ENCODE assay signal across 39 cellular contexts in the genomic region with DNA sequence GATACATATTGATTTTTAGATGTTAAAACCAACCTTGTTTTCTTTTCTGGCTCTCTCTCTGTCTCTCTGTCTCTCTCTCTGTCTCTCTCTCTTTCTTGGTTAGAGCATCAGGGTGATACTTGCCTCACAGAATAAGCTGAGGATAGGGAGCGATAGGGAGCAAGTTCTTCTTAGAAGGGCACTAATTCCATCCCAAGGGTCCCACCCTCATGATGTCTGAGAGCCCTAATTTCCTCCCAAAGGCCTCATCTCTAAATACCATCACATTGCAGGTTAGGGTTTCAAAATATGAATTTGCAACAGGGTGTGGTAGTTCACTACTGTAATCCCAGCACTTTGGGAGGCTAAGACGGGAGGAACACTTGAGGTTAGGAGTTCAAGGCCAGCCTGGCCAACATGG. TPM values are rescaled to one million over a fixed set of nuclear protein-coding genes. Genes with fewer than 3 reads are reported as not detected.
DNase-seq lines count a peak whose midpoint lies in the region; ATAC-seq, FAIRE-seq and TF ChIP-seq lines count a peak whose summit lies in the region.
"Had no signal": no experiment of that assay in that cellular context is flagged by ENCODE, and none has a peak within 500 bp of the region (broad histone marks: within the 10 kb centered on the region; RNA-seq: fewer than 3 reads in every experiment).

No MANE protein-coding gene starts in this region.

- H3K4me3 ChIP-seq in HepG2 (replicated peaks in 1 of 3; ENCODE audit: insufficient read depth in 1 of 3, low read depth in 2 of 3, low read length in 3 of 3) (no peak overlapping the region), right lobe of liver (no peak overlapping the region), HEK293 (ENCODE audit: low read depth, low read length) (no peak overlapping the region), trophoblast cell (ENCODE audit: low read depth, low read length) (no peak overlapping the region)
- H3K4me3 ChIP-seq: A549; BLaER1; BLaER1 treated with 17β-estradiol and CSF1 and Interleukin-3, amounts not matched to agents 10 nM and 100 nM had no signal

- no peak for DNase-seq in HepG2 (ENCODE audit: low spot score)
- DNase-seq in right lobe of liver = no peak
- DNase-seq in trophoblast cell = peak in 1 of 2 donors; percentile 8
- DNase-seq in activated T-cell treated with anti-CD3 and anti-CD28 coated beads, Interleukin-2, amount 50 U/mL, for 4 hours = no peak
- no peak for DNase-seq in sciatic nerve (ENCODE audit: low spot score)
- DNase-seq: 8988T; ACHN; AML-193; BE2C; C1 segment of cervical spinal cord; Caco-2; Calu3; CD4-positive, alpha-beta memory T cell; CD4-positive, alpha-beta T cell; CD4-positive, CD25-positive, alpha-beta regulatory T cell; CD8-positive, alpha-beta memory T cell; CD8-positive, alpha-beta T cell; COR-L47; DMS 273 treated with DMSO at 0.1 percent for 48 hours; DMS153; DMS53; DMS79; DMS79 treated with DMSO at 0.1 percent for 48 hours; DND-41; EL had no signal

- H3K9ac ChIP-seq in HepG2 (ENCODE audit: insufficient read depth, low read depth, low read length) (no peak overlapping the region), trophoblast cell (ENCODE audit: low read length) (no peak overlapping the region)
- H3K9ac ChIP-seq: BLaER1; BLaER1 treated with 17β-estradiol and CSF1 and Interleukin-3, amounts not matched to agents 10 nM and 100 nM had no signal

- H3K4me1 Mint-ChIP-seq in activated T-cell treated with anti-CD3 and anti-CD28 coated beads, Interleukin-2, amount 50 U/mL, for 4 hours (ENCODE audit: low read depth) = peaks cover 10% of the 10 kb centered on the region

- no peak for TF ChIP-seq EP300 in HepG2 (IDR thresholded peaks at IDR 0.05; ENCODE audit: low read depth in 2 of 2, low read length in 2 of 2)
- TF ChIP-seq EP300 in HepG2 (CRISPR knock-in tag; IDR thresholded peaks at IDR 0.05; ENCODE audit: borderline replicate concordance) = no peak

- no TSS peak for BruUV-seq in HepG2 (replicated peaks; lab: Mats Ljungman, UMichigan)

- H3K27ac ChIP-seq in HepG2 (ENCODE audit: extremely low read length, insufficient read depth, low read length) (no peak overlapping the region), right lobe of liver (no peak overlapping the region), HEK293 (ENCODE audit: extremely low read depth, low read depth, low read length) (no peak overlapping the region), trophoblast cell (ENCODE audit: low read depth, low read length) (no peak overlapping the region)
- H3K27ac ChIP-seq: 22Rv1; A549; BLaER1; BLaER1 treated with 17β-estradiol and CSF1 and Interleukin-3, amounts not matched to agents 10 nM and 100 nM; C4-2B had no signal

- ATAC-seq in HepG2 (no peak), right lobe of liver (no peak), sciatic nerve (no peak)
- no peak for ATAC-seq in activated T-cell treated with anti-CD3 and anti-CD28 coated beads, Interleukin-2, amount 50 U/mL, for 4 hours
- ATAC-seq: A549; CD8-positive, alpha-beta T cell had no signal

- intact Hi-C loops in HepG2 (cut with micrococcal nuclease; ENCODE audit: unreplicated experiment) = no loop called here
- intact Hi-C loops in right lobe of liver (cut with DNase I) = no loop called here
- intact Hi-C loops in sciatic nerve (cut with DNase I) = no loop called here

- no peaks in the 10 kb centered on the region for H4K20me1 ChIP-seq in HepG2 (ENCODE audit: insufficient read depth, low read length)
- H4K20me1 ChIP-seq: BLaER1; BLaER1 treated with 17β-estradiol and CSF1 and Interleukin-3, amounts not matched to agents 10 nM and 100 nM had no signal

- no peaks in the 10 kb centered on the region for H3K36me3 Mint-ChIP-seq in activated T-cell treated with anti-CD3 and anti-CD28 coated beads, Interleukin-2, amount 50 U/mL, for 4 hours (ENCODE audit: insufficient read depth)
- H3K36me3 Mint-ChIP-seq: CD14-positive monocyte; CD4-positive, CD25-positive, alpha-beta regulatory T cell; CD8-positive, alpha-beta T cell had no signal

- H3K9me3 Mint-ChIP-seq in activated T-cell treated with anti-CD3 and anti-CD28 coated beads, Interleukin-2, amount 50 U/mL, for 4 hours = no peaks in the 10 kb centered on the region
- H3K9me3 Mint-ChIP-seq: CD4-positive, alpha-beta memory T cell; CD4-positive, alpha-beta T cell; CD8-positive, alpha-beta memory T cell; CD8-positive, alpha-beta T cell had no signal

- H3K36me3 ChIP-seq in HepG2 (replicated peaks in 1 of 2; ENCODE audit: control insufficient read depth in 1 of 2, insufficient read depth in 2 of 2, low read length in 2 of 2) = no peaks in the 10 kb centered on the region
- no peaks in the 10 kb centered on the region for H3K36me3 ChIP-seq in right lobe of liver
- no peaks in the 10 kb centered on the region for H3K36me3 ChIP-seq in HEK293 (ENCODE audit: control insufficient read depth in 2 of 2, insufficient read depth in 1 of 2, low read length in 2 of 2)
- H3K36me3 ChIP-seq in trophoblast cell (ENCODE audit: control insufficient read depth in 1 of 2, insufficient read depth in 2 of 2, low read length in 2 of 2) = no peaks in the 10 kb centered on the region
- H3K36me3 ChIP-seq: BE2C; BLaER1; BLaER1 treated with 17β-estradiol and CSF1 and Interleukin-3, amounts not matched to agents 10 nM and 100 nM had no signal

- H2AFZ ChIP-seq in HepG2 (ENCODE audit: low read length) (no peak overlapping the region), trophoblast cell (ENCODE audit: insufficient read depth, low read length, poor library complexity) (no peak overlapping the region)

- TF ChIP-seq POLR2A in HepG2 (IDR thresholded peaks at IDR 0.05; ENCODE audit: insufficient read depth in 1 of 2, low read depth in 2 of 2, low read length in 2 of 2) = no peak
- TF ChIP-seq POLR2A in right lobe of liver (IDR thresholded peaks at IDR 0.05) = no peak

- H3K9me3 ChIP-seq in HepG2 (ENCODE audit: low read length) = no peaks in the 10 kb centered on the region
- H3K9me3 ChIP-seq in right lobe of liver = no peaks in the 10 kb centered on the region
- H3K9me3 ChIP-seq in HEK293 (ENCODE audit: control insufficient read depth, insufficient read depth, low read depth, low read length) = no peaks in the 10 kb centered on the region
- H3K9me3 ChIP-seq in trophoblast cell (ENCODE audit: insufficient read depth, low read depth, low read length) = peaks cover 2% of the 10 kb centered on the region
- H3K9me3 ChIP-seq: A549, BE2C, Caco-2 had no signal

- no peak overlapping the region for H3K4me2 ChIP-seq in HepG2 (ENCODE audit: low read depth, low read length)
- no peak overlapping the region for H3K4me2 ChIP-seq in trophoblast cell (ENCODE audit: low read length)
- H3K4me2 ChIP-seq: A549; BLaER1; BLaER1 treated with 17β-estradiol and CSF1 and Interleukin-3, amounts not matched to agents 10 nM and 100 nM had no signal

- no peak for TF ChIP-seq CTCF in HepG2 (CRISPR knock-in tag; IDR thresholded peaks at IDR 0.05)
- no peak for TF ChIP-seq CTCF in right lobe of liver (IDR thresholded peaks at IDR 0.05)
- no peak for TF ChIP-seq CTCF in HEK293 (tag by site-specific recombination; IDR thresholded peaks at IDR 0.05)

- in situ Hi-C loops in HepG2 (cut with HindIII; ENCODE audit: extremely low pct_ligation_motif_present, low pct_unique_long_range_greater_than_20kb) = loop anchor here (10.0 kb wide), 1 partner anchor 143 kb away; no protein-coding TSS in a partner anchor

- H2BK12ac ChIP-seq in trophoblast cell (ENCODE audit: low read length) = peak overlapping the region; percentile 85

- H3K79me2 ChIP-seq in HepG2 (ENCODE audit: insufficient read depth, low read length) = no peaks in the 10 kb centered on the region
- peaks cover 5% of the 10 kb centered on the region for H3K79me2 ChIP-seq in trophoblast cell (ENCODE audit: control insufficient read depth, insufficient read depth, low read length, poor library complexity)

- 54% methylated on average over 2 of the region's 2 CpGs for WGBS in HepG2 (ENCODE audit: low lambda C conversion rate)
- 79% methylated on average over 2 of the region's 2 CpGs for WGBS in right lobe of liver (ENCODE audit: insufficient coverage, low coverage, low lambda C conversion rate, missing lambda C conversion rate)
- no CpG with 5 or more reads among the region's 2 CpGs for WGBS in trophoblast cell (ENCODE audit: extremely low coverage, insufficient coverage, insufficient read length)

- FAIRE-seq in HepG2 (lab: Jason Lieb, UNC) = no peak
- FAIRE-seq: A204.1, A549, D721Med had no signal

- no peak overlapping the region for H2AK5ac ChIP-seq in trophoblast cell (ENCODE audit: low read length)

- H4K91ac ChIP-seq in trophoblast cell (ENCODE audit: low read depth, low read length) = no peak overlapping the region

- H4K8ac ChIP-seq in trophoblast cell (ENCODE audit: low read depth, low read length) = no peak overlapping the region

- H3K27me3 Mint-ChIP-seq in activated T-cell treated with anti-CD3 and anti-CD28 coated beads, Interleukin-2, amount 50 U/mL, for 4 hours (ENCODE audit: low read depth) = no peaks in the 10 kb centered on the region
- H3K27me3 Mint-ChIP-seq: CD4-positive, alpha-beta memory T cell; CD4-positive, alpha-beta T cell had no signal

- H3K4ac ChIP-seq in trophoblast cell (ENCODE audit: low read depth, low read length) = no peak overlapping the region

- CTCF ChIA-PET in HepG2 (lab: Yijun Ruan, JAX; ENCODE audit: low intra/inter-chr PET ratio, low total read pairs) = no interaction called here
- CTCF ChIA-PET in HEK293 (lab: Yijun Ruan, JAX) = interaction anchor here (1.1 kb wide), 1 partner anchor 87 kb away, joined by 3 read pairs; no protein-coding TSS in a partner anchor

- H3K4me3 Mint-ChIP-seq in activated T-cell treated with anti-CD3 and anti-CD28 coated beads, Interleukin-2, amount 50 U/mL, for 4 hours = no peak overlapping the region
- H3K4me3 Mint-ChIP-seq: B cell; CD4-positive, alpha-beta memory T cell; CD4-positive, alpha-beta T cell; CD4-positive, CD25-positive, alpha-beta regulatory T cell; CD8-positive, alpha-beta memory T cell; CD8-positive, alpha-beta T cell had no signal

- H3K79me1 ChIP-seq in trophoblast cell (ENCODE audit: low read length) = peaks cover 11% of the 10 kb centered on the region

- no peak overlapping the region for H4K12ac ChIP-seq in trophoblast cell (ENCODE audit: low read depth, low read length)

- no peak overlapping the region for H3K14ac ChIP-seq in trophoblast cell (ENCODE audit: low read length)

- H2BK5ac ChIP-seq in trophoblast cell (ENCODE audit: low read depth, low read length, poor library complexity) = peak overlapping the region; percentile 61

- H2BK120ac ChIP-seq in trophoblast cell (ENCODE audit: insufficient read depth, low read length, poor library complexity) = no peak overlapping the region

- POLR2A ChIA-PET in HepG2 (lab: Yijun Ruan, JAX) (no interaction called here), HEK293 (lab: Yijun Ruan, JAX) (no interaction called here)

- no peak overlapping the region for H3K23ac ChIP-seq in trophoblast cell (ENCODE audit: low read length)

- H3K4me1 ChIP-seq in HepG2 (ENCODE audit: insufficient read depth, low read length) = peaks cover 15% of the 10 kb centered on the region
- peaks cover 0 to 7% (median 0%) of the 10 kb centered on the region in 4 donors for H3K4me1 ChIP-seq in right lobe of liver
- no peaks in the 10 kb centered on the region for H3K4me1 ChIP-seq in HEK293 (ENCODE audit: control insufficient read depth, insufficient read depth, low read length)
- peaks cover 2 to 4% of the 10 kb centered on the region in 2 experiments for H3K4me1 ChIP-seq in trophoblast cell (ENCODE audit: control insufficient read depth in 1 of 2, insufficient read depth in 2 of 2, low read length in 2 of 2)
- H3K4me1 ChIP-seq: BE2C had no signal

- H3K27me3 ChIP-seq in HepG2 (ENCODE audit: control insufficient read depth in 1 of 2, insufficient read depth in 2 of 2, low read length in 2 of 2) (no peaks in the 10 kb centered on the region), right lobe of liver (peaks cover 0 to under 1% of the 10 kb centered on the region in 2 donors), trophoblast cell (ENCODE audit: insufficient read depth, low read length) (no peaks in the 10 kb centered on the region)
- H3K27me3 ChIP-seq: BE2C had no signal

- no peak for TF ChIP-seq RAD21 in HepG2 (CRISPR knock-in tag; IDR thresholded peaks at IDR 0.05)

- no peak overlapping the region for H3K18ac ChIP-seq in trophoblast cell (ENCODE audit: low read length)

RNA-seq across cellular contexts. Expression of a gene that starts 4.8 kb away (rescaled TPM):
- total RNA-seq in HepG2 (2016; rRNA removed; fragmentation: Illumina TruSeq; extraction: Trizol) (8.4 and 11.3 TPM in 2 replicates), right lobe of liver (1 to 10 TPM; 1.3 to 4.2 (median 2.1) TPM), sciatic nerve (20.7 TPM)
- total RNA-seq in HepG2 (2016; cell fraction: cytosol; rRNA removed; fragmentation: Illumina TruSeq; extraction: Trizol; ENCODE audit: low read depth) = 2.8 and 3.1 TPM in 2 replicates
- 7.5 and 11.1 TPM in 2 replicates for total RNA-seq in HepG2 (2016; cell fraction: insoluble cytoplasmic fraction; rRNA removed; fragmentation: Illumina TruSeq; extraction: Trizol)
- 1.5 and 2.4 TPM in 2 replicates for total RNA-seq in HepG2 (2016; cell fraction: membrane; rRNA removed; fragmentation: Illumina TruSeq; extraction: Trizol)
- total RNA-seq in HepG2 (2016; cell fraction: nucleus; rRNA removed; fragmentation: Illumina TruSeq; extraction: Trizol) = 7.2 and 8.7 TPM in 2 replicates
- polyA plus RNA-seq in HepG2 (2011; rRNA removed) = 2.3 TPM in 2 replicates
- polyA plus RNA-seq in HepG2 (2011; cell fraction: cytosol; rRNA removed) = 0.91 and 1.5 TPM in 2 replicates
- polyA plus RNA-seq in HepG2 (2011; cell fraction: nucleus; rRNA removed) = 2.0 and 3.9 TPM in 2 replicates
- 3.5 and 4.3 TPM in 2 replicates for polyA plus RNA-seq in HepG2 (2012)
- 0.07 and 0.16 TPM in 2 replicates for polyA plus RNA-seq in HepG2 (2016; cell fraction: cytosol; fragmentation: Illumina TruSeq; extraction: Trizol; ENCODE audit: low read depth)
- 5.7 and 6.8 TPM in 2 replicates for polyA plus RNA-seq in HepG2 (2016; cell fraction: insoluble cytoplasmic fraction; fragmentation: Illumina TruSeq; extraction: Trizol; ENCODE audit: low read depth)
- polyA plus RNA-seq in HepG2 (2016; cell fraction: membrane; fragmentation: Illumina TruSeq; extraction: Trizol; ENCODE audit: low read depth) = 0.19 and 0.44 TPM in 2 replicates
- polyA plus RNA-seq in HepG2 (2016; cell fraction: nucleus; fragmentation: Illumina TruSeq; extraction: Trizol; ENCODE audit: insufficient read depth, low read depth) = 7.8 and 14.1 TPM in 2 replicates
- polyA minus RNA-seq in HepG2 (2011; rRNA and poly(A)+ RNA removed; ENCODE audit: low replicate concordance) = 0.86 and 1.3 TPM in 2 replicates
- 1.4 and 4.2 TPM in 2 replicates for polyA minus RNA-seq in HepG2 (2011; cell fraction: cytosol; rRNA and poly(A)+ RNA removed)
- polyA minus RNA-seq in HepG2 (2011; cell fraction: nucleus; rRNA and poly(A)+ RNA removed) = 9.7 TPM in 2 replicates
- 10.0 and 10.4 TPM in 2 replicates for polyA plus RNA-seq in trophoblast cell (2013)
- 10 to 100 TPM in 2 of 3 donors, 1 to 10 TPM in 1; 9.4 to 12.9 (median 10.3) TPM for total RNA-seq in activated T-cell treated with anti-CD3 and anti-CD28 coated beads, Interleukin-2, amount 50 U/mL, for 4 hours

RNA-seq across cellular contexts. Expression of a gene that starts 5.1 kb away (rescaled TPM):
- total RNA-seq in HepG2 (2016; rRNA removed; fragmentation: Illumina TruSeq; extraction: Trizol) = not detected in 2 replicates
- total RNA-seq in HepG2 (2016; cell fraction: cytosol; rRNA removed; fragmentation: Illumina TruSeq; extraction: Trizol; ENCODE audit: low read depth) = not detected in 2 replicates
- not detected in 2 replicates for total RNA-seq in HepG2 (2016; cell fraction: insoluble cytoplasmic fraction; rRNA removed; fragmentation: Illumina TruSeq; extraction: Trizol)
- total RNA-seq in HepG2 (2016; cell fraction: membrane; rRNA removed; fragmentation: Illumina TruSeq; extraction: Trizol) = not detected in 2 replicates
- total RNA-seq in HepG2 (2016; cell fraction: nucleus; rRNA removed; fragmentation: Illumina TruSeq; extraction: Trizol) = not detected in 2 replicates
- 0.03 TPM in 1 of 2 replicates, not detected in the other for polyA plus RNA-seq in HepG2 (2011; rRNA removed)
- not detected in 2 replicates for polyA plus RNA-seq in HepG2 (2011; cell fraction: cytosol; rRNA removed)
- polyA plus RNA-seq in HepG2 (2011; cell fraction: nucleus; rRNA removed) = not detected in 2 replicates
- 0.86 and 1.2 TPM in 2 replicates for polyA plus RNA-seq in HepG2 (2012)
- polyA plus RNA-seq in HepG2 (2016; cell fraction: cytosol; fragmentation: Illumina TruSeq; extraction: Trizol; ENCODE audit: low read depth) = not detected in 2 replicates
- not detected in 2 replicates for polyA plus RNA-seq in HepG2 (2016; cell fraction: insoluble cytoplasmic fraction; fragmentation: Illumina TruSeq; extraction: Trizol; ENCODE audit: low read depth)
- not detected in 2 replicates for polyA plus RNA-seq in HepG2 (2016; cell fraction: membrane; fragmentation: Illumina TruSeq; extraction: Trizol; ENCODE audit: low read depth)
- polyA plus RNA-seq in HepG2 (2016; cell fraction: nucleus; fragmentation: Illumina TruSeq; extraction: Trizol; ENCODE audit: insufficient read depth, low read depth) = not detected in 2 replicates
- not detected in 2 replicates for polyA minus RNA-seq in HepG2 (2011; rRNA and poly(A)+ RNA removed; ENCODE audit: low replicate concordance)
- not detected in 2 replicates for polyA minus RNA-seq in HepG2 (2011; cell fraction: cytosol; rRNA and poly(A)+ RNA removed)
- polyA minus RNA-seq in HepG2 (2011; cell fraction: nucleus; rRNA and poly(A)+ RNA removed) = not detected in 2 replicates
- total RNA-seq in right lobe of liver = under 1 TPM in 1 of 6 experiments, not detected in 5; 0.11 TPM
- polyA plus RNA-seq in trophoblast cell (2013) = 4.6 and 5.5 TPM in 2 replicates
- total RNA-seq in activated T-cell treated with anti-CD3 and anti-CD28 coated beads, Interleukin-2, amount 50 U/mL, for 4 hours = 1 to 10 TPM; 5.2 to 7.7 (median 7.4) TPM
- total RNA-seq in sciatic nerve = 0.36 TPM
- total RNA-seq: A172, A673 had no signal
- polyA plus RNA-seq: AG04450, BJ had no signal

RNA-seq across cellular contexts. Expression of a gene that starts 34.9 kb away (rescaled TPM):
- total RNA-seq in HepG2 (2016; rRNA removed; fragmentation: Illumina TruSeq; extraction: Trizol) = 49.9 and 50.7 TPM in 2 replicates
- total RNA-seq in HepG2 (2016; cell fraction: cytosol; rRNA removed; fragmentation: Illumina TruSeq; extraction: Trizol; ENCODE audit: low read depth) = 13.3 and 15.3 TPM in 2 replicates
- total RNA-seq in HepG2 (2016; cell fraction: insoluble cytoplasmic fraction; rRNA removed; fragmentation: Illumina TruSeq; extraction: Trizol) = 44.4 and 46.1 TPM in 2 replicates
- 36.1 and 39.7 TPM in 2 replicates for total RNA-seq in HepG2 (2016; cell fraction: membrane; rRNA removed; fragmentation: Illumina TruSeq; extraction: Trizol)
- 44.2 and 49.8 TPM in 2 replicates for total RNA-seq in HepG2 (2016; cell fraction: nucleus; rRNA removed; fragmentation: Illumina TruSeq; extraction: Trizol)
- 41.4 and 52.4 TPM in 2 replicates for polyA plus RNA-seq in HepG2 (2011; rRNA removed)
- 28.0 and 28.2 TPM in 2 replicates for polyA plus RNA-seq in HepG2 (2011; cell fraction: cytosol; rRNA removed)
- 111 and 114 TPM in 2 replicates for polyA plus RNA-seq in HepG2 (2011; cell fraction: nucleus; rRNA removed)
- polyA plus RNA-seq in HepG2 (2012) = 25.3 and 37.5 TPM in 2 replicates
- 13.8 and 15.1 TPM in 2 replicates for polyA plus RNA-seq in HepG2 (2016; cell fraction: cytosol; fragmentation: Illumina TruSeq; extraction: Trizol; ENCODE audit: low read depth)
- polyA plus RNA-seq in HepG2 (2016; cell fraction: insoluble cytoplasmic fraction; fragmentation: Illumina TruSeq; extraction: Trizol; ENCODE audit: low read depth) = 42.4 and 53.4 TPM in 2 replicates
- polyA plus RNA-seq in HepG2 (2016; cell fraction: membrane; fragmentation: Illumina TruSeq; extraction: Trizol; ENCODE audit: low read depth) = 26.2 and 28.3 TPM in 2 replicates
- 65.8 and 78.0 TPM in 2 replicates for polyA plus RNA-seq in HepG2 (2016; cell fraction: nucleus; fragmentation: Illumina TruSeq; extraction: Trizol; ENCODE audit: insufficient read depth, low read depth)
- 18.7 and 34.8 TPM in 2 replicates for polyA minus RNA-seq in HepG2 (2011; rRNA and poly(A)+ RNA removed; ENCODE audit: low replicate concordance)
- 17.4 TPM in 2 replicates for polyA minus RNA-seq in HepG2 (2011; cell fraction: cytosol; rRNA and poly(A)+ RNA removed)
- polyA minus RNA-seq in HepG2 (2011; cell fraction: nucleus; rRNA and poly(A)+ RNA removed) = 40.3 and 47.5 TPM in 2 replicates
- 10 to 100 TPM in 5 of 6 experiments, 1 to 10 TPM in 1; 8.0 to 15.9 (median 13.3) TPM for total RNA-seq in right lobe of liver
- 198 and 213 TPM in 2 replicates for polyA plus RNA-seq in trophoblast cell (2013)
- 10 to 100 TPM; 12.8 to 18.2 (median 13.7) TPM for total RNA-seq in activated T-cell treated with anti-CD3 and anti-CD28 coated beads, Interleukin-2, amount 50 U/mL, for 4 hours
- 59.3 TPM for total RNA-seq in sciatic nerve
